8 cellular contexts compared by ENCODE assay signal in genomic region chr6:156776841-156777576, GRCh38. TPM values are rescaled to one million over a fixed set of nuclear protein-coding genes. Genes with fewer than 3 reads are reported as not detected.
DNase-seq lines count a peak whose midpoint lies in the region; ATAC-seq and TF ChIP-seq lines count a peak whose summit lies in the region.

Gene ARID1B, plus strand, starts transcription at chr6:156777378. Its CDS starts 303 bp downstream, at chr6:156777681.

- H3K4me3 ChIP-seq in AG04449 (ENCODE audit: low read depth, low read length) (peak within 1 kb of the TSS; percentile 77), colonic mucosa (peak within 1 kb of the TSS; percentile 69)

- no peak for TF ChIP-seq CTCF in AG04449 (IDR thresholded peaks at IDR 0.05; ENCODE audit: insufficient read depth, low read length, missing control alignments)
- TF ChIP-seq CTCF in colonic mucosa (IDR thresholded peaks at IDR 0.05) = no peak

- POLR2A ChIA-PET in AG04449 (lab: Yijun Ruan, JAX) = interaction anchor here (0.7 to 1.0 kb wide), 2 partner anchors 58 to 177 kb away, joined by 3 read pairs; no protein-coding TSS in a partner anchor

- no peak for DNase-seq in AG04449 (ENCODE audit: low read depth, low spot score)
- peak; percentile 75 for DNase-seq in NCI-H345 treated with DMSO at 0.1 percent for 48 hours (lab: John Stamatoyannopoulos, UW; ENCODE audit: unreplicated experiment)
- peak; percentile 76 for DNase-seq in activated CD4-positive, alpha-beta T cell treated with anti-CD3 and anti-CD28 coated beads for 48 hours
- peak; percentile 74 for DNase-seq in colonic mucosa
- peak; percentile 82 for DNase-seq in left lobe of liver (ENCODE audit: low spot score)
- DNase-seq in stimulated activated CD4-positive, alpha-beta T cell treated with anti-CD3 and anti-CD28 coated beads, Interleukin-2, amount 100 ng/mL, for 4 hours (ENCODE audit: low read depth) = peak; percentile 67

- H3K27me3 ChIP-seq in colonic mucosa = no peaks in the 10 kb centered on the region

- peaks cover 8% of the 10 kb centered on the region for H3K4me1 ChIP-seq in colonic mucosa

- CTCF ChIA-PET in AG04449 (lab: Yijun Ruan, JAX) = interaction anchor here (1.1 to 1.5 kb wide), 2 partner anchors 10 to 267 kb away, joined by 3 to 6 read pairs; no protein-coding TSS in a partner anchor

- H3K9ac ChIP-seq in colonic mucosa (ENCODE audit: low read depth in 2 of 2, low read length in 2 of 2) = peak within 1 kb of the TSS; percentile 69 to 95

- H3K36me3 ChIP-seq in colonic mucosa = no peaks in the 10 kb centered on the region

- H3K9me3 ChIP-seq in colonic mucosa = no peaks in the 10 kb centered on the region

- ATAC-seq in GM18858 (IDR thresholded peaks at IDR 0.05; ENCODE audit: unreplicated experiment) = peak; percentile 30
- peak; percentile 38 for ATAC-seq in HG03064 (IDR thresholded peaks at IDR 0.05; ENCODE audit: low read depth, unreplicated experiment)
- ATAC-seq in left lobe of liver = peak; percentile 62

- intact Hi-C loops in colonic mucosa (cut with DNase I) = no loop called here

- peak within 1 kb of the TSS; percentile 98 for H3K27ac ChIP-seq in colonic mucosa

RNA-seq across cellular contexts. Expression of gene ARID1B, which starts in this region (rescaled TPM):
- total RNA-seq in colonic mucosa (10 to 100 TPM; 61.3 to 71.5 TPM), left lobe of liver (26.4 TPM)
